ENCODE assay signal across 20 cellular contexts in the genomic region with DNA sequence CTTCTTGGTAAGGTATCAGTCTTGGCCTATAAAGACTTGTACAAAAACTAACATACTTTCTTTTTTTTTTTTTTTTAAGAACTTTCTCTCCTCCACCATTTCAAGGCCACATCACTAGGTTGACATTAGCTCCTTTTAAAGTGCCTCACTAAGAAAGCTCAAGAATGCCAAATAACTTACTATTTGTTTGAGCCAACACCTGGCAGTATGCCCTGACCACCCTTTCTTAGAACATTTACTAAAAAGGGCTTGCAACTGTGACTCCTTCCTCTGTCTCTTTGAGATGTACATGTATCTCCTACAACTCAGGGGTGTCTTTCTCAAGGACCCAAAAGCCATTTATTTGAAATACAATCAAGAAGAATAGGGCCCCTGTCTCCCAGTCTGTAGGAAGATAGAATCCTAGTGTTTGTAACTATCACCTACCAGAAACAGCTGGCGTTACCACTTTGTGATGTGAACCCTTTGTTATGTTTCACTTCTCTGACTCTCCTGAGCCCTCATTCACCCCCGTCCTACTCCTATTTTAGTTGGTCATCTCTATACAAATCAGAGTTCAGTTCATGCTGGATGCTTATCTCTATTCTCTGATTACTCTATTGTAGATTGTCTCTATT.
"Had no signal": no experiment of that assay in that cellular context is flagged by ENCODE, and none has a peak within 500 bp of the region (broad histone marks: within the 10 kb centered on the region; RNA-seq: fewer than 3 reads in every experiment).

No MANE protein-coding gene starts in this region.

- H3K27me3 ChIP-seq: brain microvascular endothelial cell, cardiac muscle cell had no signal

- H3K27ac ChIP-seq: brain microvascular endothelial cell, cardiac muscle cell, KMS-11, PC-9 had no signal

- H3K36me3 ChIP-seq: brain microvascular endothelial cell, cardiac muscle cell had no signal

- H3K9ac ChIP-seq: KMS-11 had no signal

- DNase-seq: activated B cell treated with CpG ODN at 0.5 μM for 24 hours; activated CD4-positive, alpha-beta memory T cell treated with anti-CD3 and anti-CD28 coated beads, Interleukin-2, amount 10 ng/mL, durations not matched to agents 7 days and 5 days; activated CD4-positive, alpha-beta T cell treated with anti-CD3 and anti-CD28 coated beads, Interleukin-2, amount 10 ng/mL, durations not matched to agents 7 days and 5 days; activated CD8-positive, alpha-beta memory T cell treated with anti-CD3 and anti-CD28 coated beads, Interleukin-2, amount 50 U/mL, for 4 hours; activated gamma-delta T cell treated with Interleukin-2 at 50 U/mL for 16 hours; activated naive CD4-positive, alpha-beta T cell treated with anti-CD3 and anti-CD28 coated beads, Interleukin-2, amount 10 ng/mL, durations not matched to agents 7 days and 5 days; activated T-cell treated with anti-CD3 and anti-CD28 coated beads, Interleukin-2, amount 50 U/mL, for 72 hours; brain microvascular endothelial cell; MM.1S; NCI-H1105; NCI-H1436; NCI-H187; NCI-H2081; NCI-H446; NCI-H524; PC-9; SHP77 treated with DMSO at 0.1 percent for 48 hours had no signal

- H2AFZ ChIP-seq: PC-9 had no signal

- FAIRE-seq: astrocyte had no signal

- ATAC-seq: activated T-cell treated with anti-CD3 and anti-CD28 coated beads, Interleukin-2, amount 50 U/mL, for 72 hours had no signal

- H3K4me2 ChIP-seq: KMS-11, PC-9 had no signal

- H3K4me3 ChIP-seq: cardiac muscle cell, PC-9 had no signal
